In the genomic region with DNA sequence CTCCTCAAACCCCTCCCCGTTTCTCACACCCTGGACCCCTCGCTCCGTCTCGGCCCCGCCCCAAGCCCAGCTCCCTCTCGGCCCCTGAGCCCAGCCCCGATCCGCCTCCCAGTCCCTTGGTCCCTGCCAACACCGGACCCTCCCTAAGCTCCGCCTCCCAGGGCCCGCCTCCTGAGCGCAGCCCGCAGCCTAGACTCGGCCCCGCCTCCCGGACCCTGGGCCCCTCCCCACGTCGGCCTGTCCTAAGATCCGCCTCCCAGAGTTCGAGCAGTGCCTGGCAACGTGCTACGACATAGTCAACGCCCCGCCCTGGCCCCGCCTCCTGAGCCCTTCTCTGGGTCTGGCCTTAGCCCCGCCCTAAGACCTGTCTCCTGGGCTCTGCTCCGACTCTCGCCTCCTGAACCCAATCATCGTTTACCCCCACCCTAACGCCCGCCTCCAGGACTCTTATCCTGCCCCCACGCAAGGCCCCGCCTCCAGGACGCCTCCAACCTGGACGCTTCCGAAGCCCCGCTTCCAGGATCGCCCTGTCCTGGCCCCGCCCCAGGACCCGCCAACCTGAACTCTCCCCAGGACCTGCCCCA, we compare ENCODE assay signal across 9 cellular contexts. TPM values are rescaled to one million over a fixed set of nuclear protein-coding genes. Genes with fewer than 3 reads are reported as not detected.
DNase-seq lines count a peak whose midpoint lies in the region; ATAC-seq and TF ChIP-seq lines count a peak whose summit lies in the region.
"Not testable (repeated sequence)": the region's sequence is repeated elsewhere in the genome, so short reads cannot be mapped to it uniquely, and the experiment has no call there.
"Had no signal": no experiment of that assay in that cellular context is flagged by ENCODE, and none has a peak within 500 bp of the region (broad histone marks: within the 10 kb centered on the region; RNA-seq: fewer than 3 reads in every experiment).

No MANE protein-coding gene starts in this region.

- H3K4me3 Mint-ChIP-seq in CD8-positive, alpha-beta T cell: peak overlapping the region; percentile 90

- not testable (repeated sequence) for TF ChIP-seq CTCF in CD8-positive, alpha-beta T cell (IDR thresholded peaks at IDR 0.05)

- peaks cover 19% of the 10 kb centered on the region for H3K4me1 Mint-ChIP-seq in CD8-positive, alpha-beta T cell (ENCODE audit: low read depth)

- H3K4me3 ChIP-seq in CD8-positive, alpha-beta T cell (ENCODE audit: low read depth, low read length): peak overlapping the region; percentile 70

- H3K9me3 Mint-ChIP-seq in CD8-positive, alpha-beta T cell: not testable (repeated sequence)

- H3K36me3 ChIP-seq in CD8-positive, alpha-beta T cell (ENCODE audit: insufficient read depth, low read length): not testable (repeated sequence)

- intact Hi-C loops in CD8-positive, alpha-beta T cell (cut with DNase I, micrococcal nuclease): loop anchor here (1.0 to 10.0 kb wide), 13 partner anchors 168 to 1954 kb away; a partner anchor contains a TSS

- peak overlapping the region; percentile 96 for H3K27ac Mint-ChIP-seq in CD8-positive, alpha-beta T cell

- not testable (repeated sequence) for H3K27me3 Mint-ChIP-seq in CD8-positive, alpha-beta T cell (ENCODE audit: low read depth)

- not testable (repeated sequence) for H3K4me1 ChIP-seq in CD8-positive, alpha-beta T cell (ENCODE audit: insufficient read depth, low read length)

- ATAC-seq in CD8-positive, alpha-beta T cell: peak; percentile 67
- ATAC-seq in GM21360 (IDR thresholded peaks at IDR 0.05; ENCODE audit: unreplicated experiment): peak; percentile 68

- H3K27ac ChIP-seq in CD8-positive, alpha-beta T cell (ENCODE audit: low read depth, low read length): peak overlapping the region; percentile 74

- H3K36me3 Mint-ChIP-seq in CD8-positive, alpha-beta T cell: not testable (repeated sequence)

- H3K27me3 ChIP-seq in CD8-positive, alpha-beta T cell (ENCODE audit: insufficient read depth, low read length): not testable (repeated sequence)

- DNase-seq in CD8-positive, alpha-beta T cell: peak; percentile 98 to 100 (median 99)
- peak; percentile 91 for DNase-seq in HS-5 (ENCODE audit: low read depth)
- peak; percentile 96 for DNase-seq in NK-92 (lab: John Stamatoyannopoulos, UW; ENCODE audit: unreplicated experiment)
- DNase-seq in activated CD8-positive, alpha-beta memory T cell treated with anti-CD3 and anti-CD28 coated beads for 24 hours: peak; percentile 99
- peak; percentile 99 for DNase-seq in effector CD4-positive, alpha-beta T cell
- peak; percentile 98 to 99 for DNase-seq in lung microvascular endothelial cell (ENCODE audit: low read depth in 2 of 2)
- DNase-seq in stimulated activated CD4-positive, alpha-beta T cell treated with anti-CD3 and anti-CD28 coated beads, TNF-alpha, amount 100 ng/mL, for 4 hours (ENCODE audit: low read depth in 3 of 3): peak; percentile 98 to 99 (median 98)

- CTCF ChIA-PET in CD8-positive, alpha-beta T cell (lab: Charles Lee): not testable (repeated sequence)

- H3K9me3 ChIP-seq in CD8-positive, alpha-beta T cell (ENCODE audit: low read length): not testable (repeated sequence)

- POLR2A ChIA-PET in CD8-positive, alpha-beta T cell (lab: Charles Lee): not testable (repeated sequence)

RNA-seq across cellular contexts. Expression of a gene that starts 53.1 kb away (rescaled TPM):
- total RNA-seq in CD8-positive, alpha-beta T cell: not detected
- total RNA-seq in lung microvascular endothelial cell: not detected in 2 replicates
- total RNA-seq: subcutaneous adipose tissue had no signal

Comparison
In these comparisons a context has a peak if more than half of its experiments do, and no peak if none do; other contexts are left out.
1. Peak in every context shown above with its lines: DNase-seq, ATAC-seq, H3K4me3 ChIP-seq and H3K27ac ChIP-seq.